9 cellular contexts compared by ENCODE assay signal in the genomic region with DNA sequence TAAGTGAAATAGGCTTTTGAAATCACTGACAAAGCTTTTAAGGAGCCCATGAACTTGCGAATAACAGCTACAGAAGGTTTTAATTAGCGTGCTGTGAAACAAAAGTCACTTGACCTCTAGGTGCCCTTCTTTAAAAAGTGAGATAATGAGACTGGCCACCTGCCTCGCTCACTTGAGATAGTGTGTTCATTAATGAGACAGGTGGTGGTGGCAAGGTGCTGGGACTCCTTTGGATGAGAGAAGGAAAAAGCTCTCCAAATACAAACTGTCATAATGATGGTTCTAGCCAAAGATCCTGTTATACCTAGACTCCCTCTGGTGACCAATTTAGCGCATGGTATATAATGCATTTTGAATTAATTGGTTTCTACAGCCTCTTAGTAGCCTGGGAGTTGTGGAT. TPM values are rescaled to one million over a fixed set of nuclear protein-coding genes. Genes with fewer than 3 reads are reported as not detected.
DNase-seq lines count a peak whose midpoint lies in the region; FAIRE-seq and TF ChIP-seq lines count a peak whose summit lies in the region.
"Had no signal": no experiment of that assay in that cellular context is flagged by ENCODE, and none has a peak within 500 bp of the region (broad histone marks: within the 10 kb centered on the region; RNA-seq: fewer than 3 reads in every experiment).

No MANE protein-coding gene starts in this region.

- no peak overlapping the region for H3K4me3 ChIP-seq in HFF-Myc (replicated peaks; ENCODE audit: low read depth, low read length)

- no peaks in the 10 kb centered on the region for H3K9me3 Mint-ChIP-seq in chondrocyte (ENCODE audit: low read depth)

- no peak overlapping the region for H3K4me3 Mint-ChIP-seq in chondrocyte (ENCODE audit: unreplicated experiment)

- TF ChIP-seq CTCF in HFF-Myc (IDR thresholded peaks at IDR 0.05; ENCODE audit: low read depth, low read length, missing control alignments) = peak; percentile 36
- peak; percentile 77 for TF ChIP-seq CTCF in chondrocyte (IDR thresholded peaks at IDR 0.05)

- H3K36me3 Mint-ChIP-seq in chondrocyte (ENCODE audit: low read depth) = no peaks in the 10 kb centered on the region

- H3K27ac Mint-ChIP-seq in chondrocyte (ENCODE audit: unreplicated experiment) = no peak overlapping the region

- DNase-seq in HFF-Myc (ENCODE audit: extremely low read depth, low read depth) (no peak), NCI-H2196 treated with DMSO at 0.1 percent for 48 hours (lab: John Stamatoyannopoulos, UW; ENCODE audit: unreplicated experiment) (peak; percentile 70), chondrocyte (ENCODE audit: low spot score) (no peak), renal cortical epithelial cell (ENCODE audit: low read depth) (peak; percentile 17), urothelium cell line (ENCODE audit: low spot score) (no peak), C1 segment of cervical spinal cord (lab: John Stamatoyannopoulos, UW) (no peak)
- DNase-seq in stimulated activated CD4-positive, alpha-beta T cell treated with anti-CD3 and anti-CD28 coated beads, Interleukin-2, amount 100 ng/mL, for 48 hours = no peak
- DNase-seq in activated T-cell treated with anti-CD3 and anti-CD28 coated beads, Interleukin-2, amount 50 U/mL, for 1 hour = no peak
- DNase-seq: activated CD8-positive, alpha-beta memory T cell treated with anti-CD3 and anti-CD28 coated beads, Interleukin-2, amount 50 U/mL, for 48 hours had no signal

- H3K4me1 Mint-ChIP-seq in chondrocyte (ENCODE audit: low read depth) = no peaks in the 10 kb centered on the region

- peaks cover 8% of the 10 kb centered on the region for H3K27me3 Mint-ChIP-seq in chondrocyte (ENCODE audit: low read depth)

- no peak for FAIRE-seq in urothelium cell line (lab: Jason Lieb, UNC)

RNA-seq across cellular contexts. Expression of gene IREB2, which starts 22.7 kb away (rescaled TPM):
- 54.0 to 56.1 TPM (median 54.3 TPM) in 3 replicates for total RNA-seq in chondrocyte
- 68.5 and 70.2 TPM in 2 replicates for total RNA-seq in renal cortical epithelial cell

Comparison
In these comparisons a context has a peak if more than half of its experiments do, and no peak if none do; other contexts are left out.
1. DNase-seq: peak in NCI-H2196 treated with DMSO at 0.1 percent for 48 hours (single experiment) and renal cortical epithelial cell (single experiment); none in HFF-Myc (single experiment), chondrocyte (single experiment), stimulated activated CD4-positive, alpha-beta T cell treated with anti-CD3 and anti-CD28 coated beads, Interleukin-2, amount 100 ng/mL, for 48 hours (0 of 2), urothelium cell line (single experiment), activated T-cell treated with anti-CD3 and anti-CD28 coated beads, Interleukin-2, amount 50 U/mL, for 1 hour (single experiment) and C1 segment of cervical spinal cord (0 of 14).